ENCODE assay signal across 9 cellular contexts in genomic region chr3:69085543-69086132, GRCh38. TPM values are rescaled to one million over a fixed set of nuclear protein-coding genes. Genes with fewer than 3 reads are reported as not detected.
DNase-seq lines count a peak whose midpoint lies in the region; ATAC-seq, FAIRE-seq and TF ChIP-seq lines count a peak whose summit lies in the region.
"Had no signal": no experiment of that assay in that cellular context is flagged by ENCODE, and none has a peak within 500 bp of the region (broad histone marks: within the 10 kb centered on the region; RNA-seq: fewer than 3 reads in every experiment).

No MANE protein-coding gene starts in this region.

- peaks cover 10% of the 10 kb centered on the region; the same call in 1 of the 2 replicates for H3K36me3 ChIP-seq in SJSA1
- no peaks in the 10 kb centered on the region for H3K36me3 ChIP-seq in H1 (ENCODE audit: control insufficient read depth in 2 of 4, insufficient read depth in 4 of 4, low read length in 3 of 4)
- H3K36me3 ChIP-seq in mesodermal cell (ENCODE audit: control insufficient read depth, insufficient read depth, low read length), result peaks cover 2% of the 10 kb centered on the region

- peak overlapping the region; percentile 83 for H3K27ac Mint-ChIP-seq in type B pancreatic cell

- H3K27me3 Mint-ChIP-seq in type B pancreatic cell, result no peaks in the 10 kb centered on the region

- peak overlapping the region; percentile 74 for H3K4me3 ChIP-seq in SJSA1
- peak overlapping the region; percentile 82 to 99 (median 91) for H3K4me3 ChIP-seq in H1 (ENCODE audit: extremely low read depth in 1 of 4, insufficient read depth in 2 of 4, low read depth in 3 of 4, low read length in 4 of 4)
- H3K4me3 ChIP-seq in mesodermal cell (ENCODE audit: extremely low read depth, insufficient read depth, low read length, poor library complexity, severe bottlenecking), result peak overlapping the region; percentile 95

- no peak overlapping the region for H2AFZ ChIP-seq in H1 (ENCODE audit: low read length)

- H3K79me2 ChIP-seq in H1 (ENCODE audit: control insufficient read depth in 1 of 2, insufficient read depth in 2 of 2, low read length in 2 of 2), result no peaks in the 10 kb centered on the region

- TF ChIP-seq CTCF in H1 (IDR thresholded peaks at IDR 0.05; ENCODE audit: control extremely low read depth in 1 of 3, insufficient read depth in 1 of 3, low read depth in 1 of 3, low read length in 3 of 3) (no peak), type B pancreatic cell (conservative IDR thresholded peaks at IDR 0.05) (no peak)

- no peak overlapping the region for H4K8ac ChIP-seq in H1 (ENCODE audit: extremely low read depth, insufficient read depth, low read length)

- 0 out of 2 replicates have a peak overlapping the region, but pooled peaks have one; percentile 33 for H2BK12ac ChIP-seq in H1 (ENCODE audit: low read depth, low read length)

- H3K79me1 ChIP-seq in H1 (ENCODE audit: low read depth, low read length), result no peaks in the 10 kb centered on the region

- no peak overlapping the region for H2BK5ac ChIP-seq in H1 (ENCODE audit: low read depth, low read length)

- no peak overlapping the region for H2BK120ac ChIP-seq in H1 (replicated peaks; ENCODE audit: low read depth, low read length)

- no peak overlapping the region for H3K23ac ChIP-seq in H1 (ENCODE audit: insufficient read length)

- H3K4me1 Mint-ChIP-seq in type B pancreatic cell (ENCODE audit: unreplicated experiment), result peaks cover 54% of the 10 kb centered on the region

- H2AK5ac ChIP-seq in H1 (ENCODE audit: low read depth, low read length), result no peak overlapping the region

- H3K36me3 Mint-ChIP-seq in type B pancreatic cell, result no peaks in the 10 kb centered on the region

- H2BK20ac ChIP-seq in H1 (ENCODE audit: low read length), result no peak overlapping the region

- H3K18ac ChIP-seq in H1 (ENCODE audit: extremely low read depth, low read length), result no peak overlapping the region

- 20% methylated on average over 10 of the region's 10 CpGs; no CpG with 5 or more reads in 1 of the 2 experiments for WGBS in H1 (ENCODE audit: extremely low coverage in 1 of 2, insufficient coverage in 1 of 2, insufficient read length in 1 of 2, insufficient replicate concordance in 2 of 2, low coverage in 1 of 2, low lambda C conversion rate in 2 of 2, missing lambda C conversion rate in 1 of 2), 2 experiments
- WGBS in mesodermal cell (ENCODE audit: insufficient coverage in 2 of 2), 2 experiments, result 21 to 26% methylated on average over 7 to 9 of the region's 10 CpGs

- peaks cover 0 to 1% of the 10 kb centered on the region in 2 experiments for H4K20me1 ChIP-seq in H1 (replicated peaks in 1 of 2; ENCODE audit: control insufficient read depth in 1 of 2, insufficient read depth in 2 of 2, low read length in 2 of 2)

- CTCF ChIA-PET in H1 (lab: Charles Lee; ENCODE audit: partially characterized antibody), result interaction anchor here (0.6 to 0.7 kb wide), 2 partner anchors 69 to 862 kb away, joined by 3 to 4 read pairs; no protein-coding TSS in a partner anchor

- peaks cover 83% of the 10 kb centered on the region for H3K4me1 ChIP-seq in SJSA1 (replicated peaks)
- peaks cover 6 to 12% (median 9%) of the 10 kb centered on the region in 4 experiments; a peak in 6 of 7 replicates for H3K4me1 ChIP-seq in H1 (replicated peaks in 1 of 4; ENCODE audit: control insufficient read depth in 3 of 4, insufficient read depth in 4 of 4, low read length in 3 of 4)
- peaks cover 65% of the 10 kb centered on the region for H3K4me1 ChIP-seq in mesodermal cell (ENCODE audit: control insufficient read depth, insufficient read depth, low read length, poor library complexity, severe bottlenecking)

- TF ChIP-seq POLR2A in H1 (IDR thresholded peaks at IDR 0.05; ENCODE audit: control extremely low read depth in 1 of 2, low read depth in 2 of 2, low read length in 2 of 2), result no peak

- H4K91ac ChIP-seq in H1 (replicated peaks; ENCODE audit: insufficient read length, low read length), result no peak overlapping the region

- peaks cover 4% of the 10 kb centered on the region for H3K23me2 ChIP-seq in H1 (ENCODE audit: low read depth, low read length)

- H3K9me3 ChIP-seq in SJSA1 (replicated peaks) (no peaks in the 10 kb centered on the region), H1 (ENCODE audit: insufficient read depth in 2 of 2, low read depth in 1 of 2, low read length in 1 of 2) (no peaks in the 10 kb centered on the region), mesodermal cell (ENCODE audit: control insufficient read depth, low read length) (no peaks in the 10 kb centered on the region)

- peak overlapping the region; percentile 96 for H3K27ac ChIP-seq in SJSA1
- H3K27ac ChIP-seq in H1 (ENCODE audit: low read depth, low read length), result no peak overlapping the region
- peak overlapping the region; percentile 6 for H3K27ac ChIP-seq in mesodermal cell (ENCODE audit: low read depth, low read length, severe bottlenecking)

- TF ChIP-seq EP300 in H1 (IDR thresholded peaks at IDR 0.05; ENCODE audit: borderline replicate concordance in 1 of 2, low read depth in 2 of 2, low read length in 2 of 2), result no peak

- no peak overlapping the region for H4K5ac ChIP-seq in H1 (ENCODE audit: insufficient read length, low read depth, low read length)

- DNase-seq in NCI-H82 (lab: John Stamatoyannopoulos, UW), result peak; percentile 49
- no peak for DNase-seq in NCI-H82 treated with DMSO at 0.1 percent for 48 hours (lab: John Stamatoyannopoulos, UW; ENCODE audit: unreplicated experiment)
- DNase-seq in SJSA1 (ENCODE audit: low read depth in 1 of 2, low spot score in 2 of 2), result peak in 1 of 2 experiments; percentile 30
- no peak for DNase-seq in H1 (ENCODE audit: low read depth in 1 of 2, low spot score in 2 of 2)
- DNase-seq in type B pancreatic cell (ENCODE audit: extremely low spot score, unreplicated experiment), result no peak

- H3K9ac ChIP-seq in H1 (replicated peaks in 1 of 4; ENCODE audit: extremely low read depth in 1 of 4, low read depth in 3 of 4, low read length in 3 of 4), result peak overlapping the region in 2 of 4 experiments; percentile 15 to 44; a peak in 2 of 7 replicates

- no peak for FAIRE-seq in H1 (lab: Jason Lieb, UNC)
- FAIRE-seq: frontal cortex had no signal

- peak overlapping the region; percentile 79 to 99 for H3K4me2 ChIP-seq in H1 (ENCODE audit: insufficient read depth in 1 of 2, low read depth in 2 of 2, low read length in 2 of 2)

- no peak for TF ChIP-seq RAD21 in H1 (IDR thresholded peaks at IDR 0.05 in 1 of 2, conservative IDR thresholded peaks at IDR 0.05 in 1 of 2; ENCODE audit: low read depth in 2 of 2, low read length in 2 of 2)

- peak overlapping the region; percentile 94 for H3K4me3 Mint-ChIP-seq in type B pancreatic cell

- no peak overlapping the region; the same call in 1 of the 2 replicates for H2BK15ac ChIP-seq in H1 (ENCODE audit: low read length)

- H3K14ac ChIP-seq in H1 (ENCODE audit: insufficient read length), result no peak overlapping the region

- H3K4ac ChIP-seq in H1 (replicated peaks; ENCODE audit: insufficient read length, low read depth, low read length), result no peak overlapping the region

- H3K27me3 ChIP-seq in SJSA1 (replicated peaks), result no peaks in the 10 kb centered on the region
- H3K27me3 ChIP-seq in H1 (replicated peaks in 1 of 4; ENCODE audit: control insufficient read depth in 3 of 4, extremely low read depth in 1 of 4, insufficient read depth in 3 of 4, low read length in 3 of 4), result no peaks in the 10 kb centered on the region

- no peak for ATAC-seq in GM19463 (IDR thresholded peaks at IDR 0.05; ENCODE audit: unreplicated experiment)
- no peak for ATAC-seq in HG03457 (IDR thresholded peaks at IDR 0.05; ENCODE audit: unreplicated experiment)

- H3K56ac ChIP-seq in H1 (replicated peaks; ENCODE audit: insufficient read length, low read depth, low read length), result no peak overlapping the region

- H3K9me3 Mint-ChIP-seq in type B pancreatic cell, result no peaks in the 10 kb centered on the region

- POLR2A ChIA-PET in H1 (lab: Charles Lee; ENCODE audit: partially characterized antibody), result no interaction called here

RNA-seq across cellular contexts. Expression of gene ARL6IP5, which starts 0.9 kb away (rescaled TPM):
- total RNA-seq in SJSA1 (2014; rRNA removed; shearing (Covaris generic)), result 49.8 and 57.3 TPM in 2 replicates
- 30.1 and 31.0 TPM in 2 replicates for total RNA-seq in H1 (2021; fragmentation: NEBNext Ultra II Directional; extraction: Animal tissue kit (Norgen Biotek cat#: 25700))
- 24.9 and 32.0 TPM in 2 replicates for polyA plus RNA-seq in H1 (2011; rRNA removed)
- polyA plus RNA-seq in H1 (2011; cell fraction: cytosol; rRNA removed), result 25.9 TPM
- polyA plus RNA-seq in H1 (2011; cell fraction: nucleus; rRNA removed), result 34.1 TPM
- polyA plus RNA-seq in H1 (2012, experiment 1 of 2), result 23.5 to 30.3 TPM (median 27.3 TPM) in 4 replicates
- 3.8 TPM for polyA plus RNA-seq in H1 (2012, experiment 2 of 2)
- 57.4 TPM for polyA plus RNA-seq in H1 (2013, experiment 1 of 2)
- polyA plus RNA-seq in H1 (2013, experiment 2 of 2), result 63.4 TPM
- 25.2 and 34.4 TPM in 2 replicates for polyA minus RNA-seq in H1 (2011; rRNA and poly(A)+ RNA removed)
- 24.1 TPM for polyA minus RNA-seq in H1 (2011; cell fraction: cytosol; rRNA and poly(A)+ RNA removed)
- polyA minus RNA-seq in H1 (2011; cell fraction: nucleus; rRNA and poly(A)+ RNA removed), result 16.7 TPM
- 114 TPM for polyA plus RNA-seq in mesodermal cell (2013, experiment 1 of 2)
- 118 TPM for polyA plus RNA-seq in mesodermal cell (2013, experiment 2 of 2)
- 38.5 and 49.2 TPM in 2 replicates for total RNA-seq in type B pancreatic cell (ENCODE audit: low replicate concordance)

RNA-seq across cellular contexts. Expression of gene UBA3, which starts 5.5 kb away (rescaled TPM):
- total RNA-seq in SJSA1 (2014; rRNA removed; shearing (Covaris generic)), result 63.6 and 76.4 TPM in 2 replicates
- 76.0 and 97.8 TPM in 2 replicates for total RNA-seq in H1 (2021; fragmentation: NEBNext Ultra II Directional; extraction: Animal tissue kit (Norgen Biotek cat#: 25700))
- 23.3 and 40.8 TPM in 2 replicates for polyA plus RNA-seq in H1 (2011; rRNA removed)
- 49.7 TPM for polyA plus RNA-seq in H1 (2011; cell fraction: cytosol; rRNA removed)
- 17.6 TPM for polyA plus RNA-seq in H1 (2011; cell fraction: nucleus; rRNA removed)
- polyA plus RNA-seq in H1 (2012, experiment 1 of 2), result 40.4 to 57.2 TPM (median 49.3 TPM) in 4 replicates
- 5.7 TPM for polyA plus RNA-seq in H1 (2012, experiment 2 of 2)
- polyA plus RNA-seq in H1 (2013, experiment 1 of 2), result 49.6 TPM
- polyA plus RNA-seq in H1 (2013, experiment 2 of 2), result 47.6 TPM
- polyA minus RNA-seq in H1 (2011; rRNA and poly(A)+ RNA removed), result 27.6 and 43.6 TPM in 2 replicates
- polyA minus RNA-seq in H1 (2011; cell fraction: cytosol; rRNA and poly(A)+ RNA removed), result 41.0 TPM
- polyA minus RNA-seq in H1 (2011; cell fraction: nucleus; rRNA and poly(A)+ RNA removed), result 32.4 TPM
- polyA plus RNA-seq in mesodermal cell (2013, experiment 1 of 2), result 85.1 TPM
- polyA plus RNA-seq in mesodermal cell (2013, experiment 2 of 2), result 86.2 TPM
- 55.4 and 68.5 TPM in 2 replicates for total RNA-seq in type B pancreatic cell (ENCODE audit: low replicate concordance)

RNA-seq across cellular contexts. Expression of gene TMF1, which starts 33.5 kb away (rescaled TPM):
- total RNA-seq in SJSA1 (2014; rRNA removed; shearing (Covaris generic)), result 11.8 and 19.5 TPM in 2 replicates
- total RNA-seq in H1 (2021; fragmentation: NEBNext Ultra II Directional; extraction: Animal tissue kit (Norgen Biotek cat#: 25700)), result 17.8 and 18.3 TPM in 2 replicates
- 1.4 TPM in 2 replicates for polyA plus RNA-seq in H1 (2011; rRNA removed)
- 2.6 TPM for polyA plus RNA-seq in H1 (2011; cell fraction: cytosol; rRNA removed)
- polyA plus RNA-seq in H1 (2011; cell fraction: nucleus; rRNA removed), result 11.5 TPM
- 4.9 to 11.8 TPM (median 6.7 TPM) in 4 replicates for polyA plus RNA-seq in H1 (2012, experiment 1 of 2)
- 0.60 TPM for polyA plus RNA-seq in H1 (2012, experiment 2 of 2)
- polyA plus RNA-seq in H1 (2013, experiment 1 of 2), result 11.2 TPM
- 10.6 TPM for polyA plus RNA-seq in H1 (2013, experiment 2 of 2)
- polyA minus RNA-seq in H1 (2011; rRNA and poly(A)+ RNA removed), result 6.7 and 13.8 TPM in 2 replicates
- 8.1 TPM for polyA minus RNA-seq in H1 (2011; cell fraction: cytosol; rRNA and poly(A)+ RNA removed)
- polyA minus RNA-seq in H1 (2011; cell fraction: nucleus; rRNA and poly(A)+ RNA removed), result 16.9 TPM
- polyA plus RNA-seq in mesodermal cell (2013, experiment 1 of 2), result 35.0 TPM
- 44.1 TPM for polyA plus RNA-seq in mesodermal cell (2013, experiment 2 of 2)
- total RNA-seq in type B pancreatic cell (ENCODE audit: low replicate concordance), result 34.6 and 47.6 TPM in 2 replicates

RNA-seq across cellular contexts. Expression of gene LMOD3, which starts 36.8 kb away (rescaled TPM):
- total RNA-seq in SJSA1 (2014; rRNA removed; shearing (Covaris generic)), result not detected in 2 replicates
- not detected in 2 replicates for total RNA-seq in H1 (2021; fragmentation: NEBNext Ultra II Directional; extraction: Animal tissue kit (Norgen Biotek cat#: 25700))
- polyA plus RNA-seq in H1 (2011; rRNA removed), result not detected in 2 replicates
- not detected for polyA plus RNA-seq in H1 (2011; cell fraction: cytosol; rRNA removed)
- polyA plus RNA-seq in H1 (2011; cell fraction: nucleus; rRNA removed), result not detected
- polyA plus RNA-seq in H1 (2012, experiment 1 of 2), result not detected in 4 replicates
- polyA plus RNA-seq in H1 (2012, experiment 2 of 2), result not detected
- polyA plus RNA-seq in H1 (2013, experiment 1 of 2), result not detected
- not detected for polyA plus RNA-seq in H1 (2013, experiment 2 of 2)
- polyA minus RNA-seq in H1 (2011; rRNA and poly(A)+ RNA removed), result not detected in 2 replicates
- polyA minus RNA-seq in H1 (2011; cell fraction: cytosol; rRNA and poly(A)+ RNA removed), result not detected
- not detected for polyA minus RNA-seq in H1 (2011; cell fraction: nucleus; rRNA and poly(A)+ RNA removed)
- polyA plus RNA-seq in mesodermal cell (2013, experiment 1 of 2), result not detected
- not detected for polyA plus RNA-seq in mesodermal cell (2013, experiment 2 of 2)
- 0.12 TPM in 1 of 2 replicates, not detected in the other for total RNA-seq in type B pancreatic cell (ENCODE audit: low replicate concordance)
